ENCODE assay signal across 29 cellular contexts in the genomic region with DNA sequence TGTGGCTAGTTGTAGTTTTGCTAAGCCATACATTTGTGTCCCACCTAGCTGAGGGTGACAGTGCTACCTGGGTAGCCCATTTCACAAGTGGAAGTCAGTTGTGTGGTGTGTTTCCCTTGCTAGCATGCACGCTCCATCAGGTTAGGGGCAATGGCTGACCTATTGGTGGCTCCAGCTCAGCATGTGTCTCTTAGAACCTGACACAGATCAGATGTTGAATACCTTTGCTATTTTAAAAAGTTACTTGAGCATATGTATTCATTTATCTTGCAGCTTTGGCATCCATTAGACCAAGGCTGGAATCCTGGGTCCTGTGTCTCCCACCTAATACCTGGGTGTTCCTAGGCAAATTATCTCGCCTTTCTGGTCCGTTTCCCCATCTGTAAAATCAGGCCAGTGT.
"Had no signal": no experiment of that assay in that cellular context is flagged by ENCODE, and none has a peak within 500 bp of the region (broad histone marks: within the 10 kb centered on the region; RNA-seq: fewer than 3 reads in every experiment).

No MANE protein-coding gene starts in this region.

- H3K27ac ChIP-seq: SJSA1 had no signal

- H3K27ac Mint-ChIP-seq: activated CD4-positive, alpha-beta memory T cell treated with anti-CD3 and anti-CD28 coated beads, Interleukin-2, amount 10 ng/mL, durations not matched to agents 7 days and 5 days; activated CD4-positive, alpha-beta T cell treated with anti-CD3 and anti-CD28 coated beads for 36 hours; activated naive CD8-positive, alpha-beta T cell treated with anti-CD3 and anti-CD28 coated beads for 36 hours; IgD-negative memory B cell; T-helper 1 cell treated with Interleukin-12 subunit alpha and Interleukin-12 subunit beta and Interleukin-4 antibody, amounts not matched to agents 30 μg/mL and 1 μg/mL, for 36 hours; T-helper 2 cell treated with Interferon-gamma antibody and Interleukin-4, amounts not matched to agents 5 μg/mL and 100 μg/mL, for 36 hours; WTC11 had no signal

- H3K4me3 Mint-ChIP-seq: activated CD4-positive, alpha-beta memory T cell treated with anti-CD3 and anti-CD28 coated beads, Interleukin-2, amount 10 ng/mL, durations not matched to agents 7 days and 5 days; activated CD4-positive, alpha-beta T cell treated with anti-CD3 and anti-CD28 coated beads for 36 hours; activated naive CD8-positive, alpha-beta T cell treated with anti-CD3 and anti-CD28 coated beads for 36 hours; IgD-negative memory B cell; T-helper 1 cell treated with Interleukin-12 subunit alpha and Interleukin-12 subunit beta and Interleukin-4 antibody, amounts not matched to agents 30 μg/mL and 1 μg/mL, for 36 hours; T-helper 2 cell treated with Interferon-gamma antibody and Interleukin-4, amounts not matched to agents 5 μg/mL and 100 μg/mL, for 36 hours; WTC11 had no signal

- H3K4me3 ChIP-seq: SJSA1 had no signal

- H3K9ac ChIP-seq: SK-N-SH had no signal

- H3K4me2 ChIP-seq: SK-N-SH had no signal

- H3K36me3 Mint-ChIP-seq: activated naive CD8-positive, alpha-beta T cell treated with anti-CD3 and anti-CD28 coated beads for 36 hours had no signal

- ATAC-seq: activated CD4-positive, alpha-beta T cell treated with anti-CD3 and anti-CD28 coated beads for 36 hours; activated CD4-positive, CD25-positive, alpha-beta regulatory T cell treated with anti-CD3 and anti-CD28 coated beads, Interleukin-2, amount 50 U/mL, for 24 hours; Panc1; WTC11 had no signal

- DNase-seq: activated CD4-positive, alpha-beta memory T cell treated with anti-CD3 and anti-CD28 coated beads, Interleukin-2, amount 10 ng/mL, durations not matched to agents 7 days and 5 days; activated CD4-positive, alpha-beta T cell treated with anti-CD3 and anti-CD28 coated beads for 36 hours; activated CD4-positive, alpha-beta T cell treated with anti-CD3 and anti-CD28 coated beads, Interleukin-2, amount 50 U/mL, for 1 hour; activated effector memory CD4-positive, alpha-beta T cell treated with Interleukin-2 at 50 U/mL for 16 hours; activated naive CD4-positive, alpha-beta T cell; activated naive CD4-positive, alpha-beta T cell treated with anti-CD3 and anti-CD28 coated beads, Interleukin-2, amount 50 U/mL, for 16 hours; activated naive CD8-positive, alpha-beta T cell treated with anti-CD3 and anti-CD28 coated beads for 36 hours; activated T-cell treated with anti-CD3 and anti-CD28 coated beads, Interleukin-2, amount 50 U/mL, for 48 hours; amniotic stem cell; aorta; Karpas-422; KBM-7; NCI-H1105; NCI-H1417 treated with DMSO at 0.1 percent for 48 hours; NCI-H1694; NCI-H1930; NCI-H2081 treated with DMSO at 0.1 percent for 48 hours; NCI-H226; NCI-H446 treated with DMSO at 0.1 percent for 48 hours; NCI-H524; SHP77 treated with DMSO at 0.1 percent for 48 hours; SK-N-SH had no signal

- H3K27me3 ChIP-seq: SJSA1 had no signal

- H3K4me1 Mint-ChIP-seq: activated CD4-positive, alpha-beta memory T cell treated with anti-CD3 and anti-CD28 coated beads, Interleukin-2, amount 10 ng/mL, durations not matched to agents 7 days and 5 days; activated CD4-positive, alpha-beta T cell treated with anti-CD3 and anti-CD28 coated beads for 36 hours; WTC11 had no signal

- H3K27me3 Mint-ChIP-seq: activated CD4-positive, alpha-beta T cell treated with anti-CD3 and anti-CD28 coated beads for 36 hours; activated naive CD8-positive, alpha-beta T cell treated with anti-CD3 and anti-CD28 coated beads for 36 hours; IgD-negative memory B cell had no signal

- H3K9me3 Mint-ChIP-seq: activated CD4-positive, alpha-beta memory T cell treated with anti-CD3 and anti-CD28 coated beads, Interleukin-2, amount 10 ng/mL, durations not matched to agents 7 days and 5 days; T-helper 1 cell treated with Interleukin-12 subunit alpha and Interleukin-12 subunit beta and Interleukin-4 antibody, amounts not matched to agents 30 μg/mL and 1 μg/mL, for 36 hours had no signal

- H3K9me3 ChIP-seq: SJSA1 had no signal
